In the genomic region with DNA sequence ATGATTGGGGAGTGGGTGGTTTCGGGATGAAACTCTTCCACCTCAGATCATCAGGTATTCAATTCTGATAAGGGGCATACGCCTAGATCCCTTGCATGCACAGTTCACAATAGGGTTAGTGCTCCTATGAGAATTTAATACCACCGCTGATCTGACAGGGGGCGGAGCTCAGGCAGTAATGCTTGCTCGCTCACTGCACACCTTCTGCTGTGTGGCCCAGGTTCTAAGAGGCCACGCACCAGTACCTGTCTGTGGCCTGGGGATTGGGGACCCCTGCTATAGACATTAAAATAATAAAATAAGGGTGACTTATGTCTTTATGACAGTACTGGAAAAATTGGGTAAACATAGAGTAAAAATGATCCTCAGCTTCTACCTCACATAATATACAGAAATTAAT, we compare ENCODE assay signal across 31 cellular contexts.
"Had no signal": no experiment of that assay in that cellular context is flagged by ENCODE, and none has a peak within 500 bp of the region (broad histone marks: within the 10 kb centered on the region; RNA-seq: fewer than 3 reads in every experiment).

No MANE protein-coding gene starts in this region.

- ATAC-seq: activated CD4-positive, alpha-beta T cell treated with anti-CD3 and anti-CD28 coated beads for 36 hours; activated CD8-positive, alpha-beta memory T cell treated with anti-CD3 and anti-CD28 coated beads, Interleukin-2, amount 10 ng/mL, durations not matched to agents 7 days and 5 days; activated CD8-positive, alpha-beta T cell treated with anti-CD3 and anti-CD28 coated beads, Interleukin-2, amount 10 ng/mL, durations not matched to agents 7 days and 5 days; activated naive CD8-positive, alpha-beta T cell treated with anti-CD3 and anti-CD28 coated beads, Interleukin-2, amount 50 U/mL, for 24 hours; body of pancreas; effector memory CD8-positive, alpha-beta T cell; foreskin keratinocyte; gastrocnemius medialis; heart left ventricle had no signal

- H3K4me3 ChIP-seq: adrenal gland, body of pancreas, esophagus muscularis mucosa, gastrocnemius medialis, heart left ventricle had no signal

- H3K27ac ChIP-seq: adrenal gland, body of pancreas, esophagus muscularis mucosa, foreskin keratinocyte, gastrocnemius medialis, heart left ventricle had no signal

- H3K9me3 ChIP-seq: adrenal gland, body of pancreas, esophagus muscularis mucosa, gastrocnemius medialis, heart left ventricle had no signal

- H3K4me1 ChIP-seq: body of pancreas, esophagus muscularis mucosa, gastrocnemius medialis had no signal

- H3K36me3 ChIP-seq: adrenal gland, esophagus muscularis mucosa, gastrocnemius medialis, heart left ventricle had no signal

- DNase-seq: activated CD4-positive, alpha-beta memory T cell treated with anti-CD3 and anti-CD28 coated beads for 36 hours; activated CD4-positive, alpha-beta T cell treated with anti-CD3 and anti-CD28 coated beads for 36 hours; activated CD4-positive, alpha-beta T cell treated with anti-CD3 and anti-CD28 coated beads, Interleukin-2, amount 10 ng/mL, durations not matched to agents 24 days and 14 days; activated CD4-positive, CD25-positive, alpha-beta regulatory T cell; activated CD4-positive, CD25-positive, alpha-beta regulatory T cell treated with anti-CD3 and anti-CD28 coated beads, Interleukin-2, amount 50 U/mL, for 72 hours; activated CD8-positive, alpha-beta memory T cell treated with anti-CD3 and anti-CD28 coated beads, Interleukin-2, amount 10 ng/mL, durations not matched to agents 7 days and 5 days; activated CD8-positive, alpha-beta memory T cell treated with anti-CD3 and anti-CD28 coated beads, Interleukin-2, amount 50 U/mL, for 4 hours; activated CD8-positive, alpha-beta T cell treated with anti-CD3 and anti-CD28 coated beads, Interleukin-2, amount 10 ng/mL, durations not matched to agents 7 days and 5 days; activated effector memory CD4-positive, alpha-beta T cell treated with anti-CD3 and anti-CD28 coated beads, Interleukin-2, amount 50 U/mL, for 16 hours; activated naive CD4-positive, alpha-beta T cell treated with anti-CD3 and anti-CD28 coated beads for 36 hours; activated naive CD8-positive, alpha-beta T cell treated with anti-CD3 and anti-CD28 coated beads for 36 hours; activated naive CD8-positive, alpha-beta T cell treated with anti-CD3 and anti-CD28 coated beads, Interleukin-2, amount 50 U/mL, for 24 hours; activated T-cell treated with anti-CD3 and anti-CD28 coated beads, Interleukin-2, amount 50 U/mL, for 1 hour; activated T-cell treated with anti-CD3 and anti-CD28 coated beads, Interleukin-2, amount 50 U/mL, for 48 hours; adrenal gland; amygdala; aorta; body of pancreas; caudate nucleus; cortex of kidney; dermis blood vessel endothelial cell; effector CD4-positive, alpha-beta T cell; effector memory CD8-positive, alpha-beta T cell; erythroblast; foreskin keratinocyte; gastrocnemius medialis; glutamatergic neuron; heart left ventricle; hypothalamus; T1000 had no signal

- H3K27me3 ChIP-seq: body of pancreas, esophagus muscularis mucosa, foreskin keratinocyte, gastrocnemius medialis, heart left ventricle had no signal
